Comparison of ENCODE assay signal across 17 cellular contexts in genomic region chr7:30552330-30552729, GRCh38. TPM values are rescaled to one million over a fixed set of nuclear protein-coding genes. Genes with fewer than 3 reads are reported as not detected.
DNase-seq lines count a peak whose midpoint lies in the region; ATAC-seq, FAIRE-seq and TF ChIP-seq lines count a peak whose summit lies in the region.
"Had no signal": no experiment of that assay in that cellular context is flagged by ENCODE, and none has a peak within 500 bp of the region (broad histone marks: within the 10 kb centered on the region; RNA-seq: fewer than 3 reads in every experiment).

No MANE protein-coding gene starts in this region.

- peaks cover 10% of the 10 kb centered on the region; the same call in 1 of the 2 replicates for H3K36me3 ChIP-seq in RWPE2 (ENCODE audit: low read depth)
- H3K36me3 ChIP-seq in HepG2 (replicated peaks in 1 of 2; ENCODE audit: control insufficient read depth in 1 of 2, insufficient read depth in 2 of 2, low read length in 2 of 2) = no peaks in the 10 kb centered on the region
- H3K36me3 ChIP-seq: BE2C had no signal

- TF ChIP-seq CTCF in RWPE2 (IDR thresholded peaks at IDR 0.05; ENCODE audit: poor library complexity, severe bottlenecking) = no peak
- no peak for TF ChIP-seq CTCF in HepG2 (CRISPR knock-in tag; IDR thresholded peaks at IDR 0.05)
- TF ChIP-seq CTCF in CD4-positive, alpha-beta T cell (IDR thresholded peaks at IDR 0.05) = no peak

- no peak for TF ChIP-seq RAD21 in HepG2 (CRISPR knock-in tag; IDR thresholded peaks at IDR 0.05)

- H3K9me3 ChIP-seq in RWPE2 (ENCODE audit: severe bottlenecking) (peaks cover 2% of the 10 kb centered on the region), HepG2 (ENCODE audit: low read length) (no peaks in the 10 kb centered on the region)
- no peaks in the 10 kb centered on the region for H3K9me3 ChIP-seq in CD4-positive, alpha-beta T cell (ENCODE audit: control insufficient read depth, low read length)
- H3K9me3 ChIP-seq: BE2C, Caco-2 had no signal

- BruUV-seq in HepG2 (replicated peaks; lab: Mats Ljungman, UMichigan) = no TSS peak

- TF ChIP-seq EP300 in HepG2 (IDR thresholded peaks at IDR 0.05; ENCODE audit: low read depth in 2 of 2, low read length in 2 of 2) (no peak), HepG2 (CRISPR knock-in tag; IDR thresholded peaks at IDR 0.05; ENCODE audit: borderline replicate concordance) (no peak)

- in situ Hi-C loops in HepG2 (cut with HindIII; ENCODE audit: extremely low pct_ligation_motif_present, low pct_unique_long_range_greater_than_20kb) = no loop called here

- no peaks in the 10 kb centered on the region for H4K20me1 ChIP-seq in HepG2 (ENCODE audit: insufficient read depth, low read length)

- H3K27me3 ChIP-seq in RWPE2 (ENCODE audit: insufficient read depth, poor library complexity, severe bottlenecking) = no peaks in the 10 kb centered on the region
- H3K27me3 ChIP-seq in HepG2 (ENCODE audit: control insufficient read depth in 1 of 2, insufficient read depth in 2 of 2, low read length in 2 of 2) = no peaks in the 10 kb centered on the region
- no peaks in the 10 kb centered on the region for H3K27me3 ChIP-seq in CD4-positive, alpha-beta T cell (ENCODE audit: control insufficient read depth, insufficient read depth, low read length)
- H3K27me3 ChIP-seq: BE2C had no signal

- CTCF ChIA-PET in HepG2 (lab: Yijun Ruan, JAX; ENCODE audit: low intra/inter-chr PET ratio, low total read pairs) = interaction anchor here (1.8 kb wide), 1 partner anchor 12 kb away, joined by 4 read pairs; no protein-coding TSS in a partner anchor
- CTCF ChIA-PET in CD4-positive, alpha-beta T cell (lab: Charles Lee) = interaction anchor here (1.0 kb wide), 1 partner anchor 12 kb away, joined by 3 read pairs; no protein-coding TSS in a partner anchor

- H3K4me3 Mint-ChIP-seq in dendritic cell treated with granulocyte-macrophage colony-stimulating factor and Interleukin-4, amounts not matched to agents 40 ng/mL and 50 ng/mL, for 4 days = no peak overlapping the region
- H3K4me3 Mint-ChIP-seq in CD4-positive, alpha-beta T cell = no peak overlapping the region
- H3K4me3 Mint-ChIP-seq: CD4-positive, CD25-positive, alpha-beta regulatory T cell; H9 had no signal

- no peak overlapping the region for H2AFZ ChIP-seq in HepG2 (ENCODE audit: low read length)

- H3K27me3 Mint-ChIP-seq in dendritic cell treated with granulocyte-macrophage colony-stimulating factor and Interleukin-4, amounts not matched to agents 40 ng/mL and 50 ng/mL, for 4 days = no peaks in the 10 kb centered on the region
- H3K27me3 Mint-ChIP-seq in CD4-positive, alpha-beta T cell = no peaks in the 10 kb centered on the region
- H3K27me3 Mint-ChIP-seq: CD4-positive, CD25-positive, alpha-beta regulatory T cell had no signal

- no peak for TF ChIP-seq POLR2A in HepG2 (IDR thresholded peaks at IDR 0.05; ENCODE audit: insufficient read depth in 1 of 2, low read depth in 2 of 2, low read length in 2 of 2)

- H3K27ac ChIP-seq in RWPE2 (ENCODE audit: poor library complexity, severe bottlenecking) (peak overlapping the region; percentile 86), HepG2 (ENCODE audit: extremely low read length, insufficient read depth, low read length) (no peak overlapping the region)
- no peak overlapping the region for H3K27ac ChIP-seq in CD4-positive, alpha-beta T cell (ENCODE audit: low read depth, low read length)

- H3K4me1 ChIP-seq in RWPE2 (ENCODE audit: insufficient read depth, poor library complexity, severe bottlenecking) = peaks cover 32% of the 10 kb centered on the region
- peaks cover 20% of the 10 kb centered on the region for H3K4me1 ChIP-seq in HepG2 (ENCODE audit: insufficient read depth, low read length)
- H3K4me1 ChIP-seq: Caco-2 had no signal

- WGBS in HepG2 (ENCODE audit: low lambda C conversion rate) = 39% methylated on average over 1 of the region's 1 CpG

- FAIRE-seq in HepG2 (lab: Jason Lieb, UNC) = no peak
- FAIRE-seq: A204.1, H1 had no signal

- POLR2A ChIA-PET in HepG2 (lab: Yijun Ruan, JAX) = no interaction called here
- POLR2A ChIA-PET in CD4-positive, alpha-beta T cell (lab: Charles Lee) = no interaction called here

- H3K4me2 ChIP-seq in HepG2 (ENCODE audit: low read depth, low read length) = no peak overlapping the region

- DNase-seq in RWPE2 (ENCODE audit: low spot score) = no peak
- DNase-seq in HepG2 (ENCODE audit: low spot score) = peak; percentile 38
- DNase-seq in NCI-H187 (lab: John Stamatoyannopoulos, UW) = no peak
- no peak for DNase-seq in central memory CD4-positive, alpha-beta T cell
- no peak for DNase-seq in CD4-positive, alpha-beta T cell
- DNase-seq in NCI-H2196 treated with DMSO at 0.1 percent for 48 hours (lab: John Stamatoyannopoulos, UW; ENCODE audit: unreplicated experiment) = no peak
- DNase-seq: ACHN; BE2C; Caco-2; CD4-positive, CD25-positive, alpha-beta regulatory T cell; DMS153; DMS79; GDM1; H9 had no signal

- intact Hi-C loops in dendritic cell treated with granulocyte-macrophage colony-stimulating factor and Interleukin-4, amounts not matched to agents 40 ng/mL and 50 ng/mL, for 4 days (cut with micrococcal nuclease) = no loop called here
- intact Hi-C loops in HepG2 (cut with micrococcal nuclease; ENCODE audit: unreplicated experiment) = no loop called here
- intact Hi-C loops in CD4-positive, alpha-beta T cell (cut with DNase I, micrococcal nuclease) = no loop called here

- no peak overlapping the region for H3K4me3 ChIP-seq in RWPE2 (ENCODE audit: severe bottlenecking)
- H3K4me3 ChIP-seq in HepG2 (replicated peaks in 1 of 3; ENCODE audit: insufficient read depth in 1 of 3, low read depth in 2 of 3, low read length in 3 of 3) = no peak overlapping the region

- H3K9ac ChIP-seq in HepG2 (ENCODE audit: insufficient read depth, low read depth, low read length) = no peak overlapping the region

- no peaks in the 10 kb centered on the region for H3K79me2 ChIP-seq in HepG2 (ENCODE audit: insufficient read depth, low read length)

- ATAC-seq in RWPE2 (ENCODE audit: low read depth) (no peak), HepG2 (no peak)
- no peak for ATAC-seq in CD4-positive, alpha-beta T cell (ENCODE audit: poor library complexity)

- peak overlapping the region; percentile 91 for H3K27ac Mint-ChIP-seq in dendritic cell treated with granulocyte-macrophage colony-stimulating factor and Interleukin-4, amounts not matched to agents 40 ng/mL and 50 ng/mL, for 4 days
- no peak overlapping the region for H3K27ac Mint-ChIP-seq in CD4-positive, alpha-beta T cell
- H3K27ac Mint-ChIP-seq: CD4-positive, CD25-positive, alpha-beta regulatory T cell; H9 had no signal

- H3K9me3 Mint-ChIP-seq in dendritic cell treated with granulocyte-macrophage colony-stimulating factor and Interleukin-4, amounts not matched to agents 40 ng/mL and 50 ng/mL, for 4 days = no peaks in the 10 kb centered on the region
- H3K9me3 Mint-ChIP-seq in CD4-positive, alpha-beta T cell = no peaks in the 10 kb centered on the region
- H3K9me3 Mint-ChIP-seq: CD4-positive, CD25-positive, alpha-beta regulatory T cell had no signal

- H3K4me1 Mint-ChIP-seq in dendritic cell treated with granulocyte-macrophage colony-stimulating factor and Interleukin-4, amounts not matched to agents 40 ng/mL and 50 ng/mL, for 4 days (ENCODE audit: low read depth) = peaks cover 39% of the 10 kb centered on the region
- H3K4me1 Mint-ChIP-seq in CD4-positive, alpha-beta T cell (ENCODE audit: low read depth) = peaks cover 5% of the 10 kb centered on the region

- H3K36me3 Mint-ChIP-seq in dendritic cell treated with granulocyte-macrophage colony-stimulating factor and Interleukin-4, amounts not matched to agents 40 ng/mL and 50 ng/mL, for 4 days (ENCODE audit: low read depth) = peaks cover 30% of the 10 kb centered on the region
- peaks cover 29% of the 10 kb centered on the region for H3K36me3 Mint-ChIP-seq in CD4-positive, alpha-beta T cell (ENCODE audit: low read depth)

RNA-seq across cellular contexts. Expression of gene GARS1, which starts 42.3 kb away (rescaled TPM):
- total RNA-seq in HepG2 (2016; rRNA removed; fragmentation: Illumina TruSeq; extraction: Trizol) = 140 and 180 TPM in 2 replicates
- total RNA-seq in HepG2 (2016; cell fraction: cytosol; rRNA removed; fragmentation: Illumina TruSeq; extraction: Trizol; ENCODE audit: low read depth) = 54.9 and 58.3 TPM in 2 replicates
- 130 and 180 TPM in 2 replicates for total RNA-seq in HepG2 (2016; cell fraction: insoluble cytoplasmic fraction; rRNA removed; fragmentation: Illumina TruSeq; extraction: Trizol)
- total RNA-seq in HepG2 (2016; cell fraction: membrane; rRNA removed; fragmentation: Illumina TruSeq; extraction: Trizol) = 96.5 and 104 TPM in 2 replicates
- 98.4 and 111 TPM in 2 replicates for total RNA-seq in HepG2 (2016; cell fraction: nucleus; rRNA removed; fragmentation: Illumina TruSeq; extraction: Trizol)
- 406 and 460 TPM in 2 replicates for polyA plus RNA-seq in HepG2 (2011; rRNA removed)
- polyA plus RNA-seq in HepG2 (2011; cell fraction: cytosol; rRNA removed) = 317 and 416 TPM in 2 replicates
- polyA plus RNA-seq in HepG2 (2011; cell fraction: nucleus; rRNA removed) = 244 and 272 TPM in 2 replicates
- polyA plus RNA-seq in HepG2 (2012) = 137 and 249 TPM in 2 replicates
- 43.9 and 53.1 TPM in 2 replicates for polyA plus RNA-seq in HepG2 (2016; cell fraction: cytosol; fragmentation: Illumina TruSeq; extraction: Trizol; ENCODE audit: low read depth)
- polyA plus RNA-seq in HepG2 (2016; cell fraction: insoluble cytoplasmic fraction; fragmentation: Illumina TruSeq; extraction: Trizol; ENCODE audit: low read depth) = 204 and 207 TPM in 2 replicates
- polyA plus RNA-seq in HepG2 (2016; cell fraction: membrane; fragmentation: Illumina TruSeq; extraction: Trizol; ENCODE audit: low read depth) = 86.2 and 94.6 TPM in 2 replicates
- 141 and 166 TPM in 2 replicates for polyA plus RNA-seq in HepG2 (2016; cell fraction: nucleus; fragmentation: Illumina TruSeq; extraction: Trizol; ENCODE audit: insufficient read depth, low read depth)
- 365 and 608 TPM in 2 replicates for polyA minus RNA-seq in HepG2 (2011; rRNA and poly(A)+ RNA removed; ENCODE audit: low replicate concordance)
- 230 and 276 TPM in 2 replicates for polyA minus RNA-seq in HepG2 (2011; cell fraction: cytosol; rRNA and poly(A)+ RNA removed)
- polyA minus RNA-seq in HepG2 (2011; cell fraction: nucleus; rRNA and poly(A)+ RNA removed) = 219 and 236 TPM in 2 replicates
- total RNA-seq in CD4-positive, alpha-beta T cell = 100 to 1,000 TPM; 127 to 132 TPM

RNA-seq across cellular contexts. Expression of gene GGCT, which starts 47.7 kb away (rescaled TPM):
- 78.3 and 100 TPM in 2 replicates for total RNA-seq in HepG2 (2016; rRNA removed; fragmentation: Illumina TruSeq; extraction: Trizol)
- 39.7 and 45.3 TPM in 2 replicates for total RNA-seq in HepG2 (2016; cell fraction: cytosol; rRNA removed; fragmentation: Illumina TruSeq; extraction: Trizol; ENCODE audit: low read depth)
- total RNA-seq in HepG2 (2016; cell fraction: insoluble cytoplasmic fraction; rRNA removed; fragmentation: Illumina TruSeq; extraction: Trizol) = 82.1 and 105 TPM in 2 replicates
- 67.8 and 73.9 TPM in 2 replicates for total RNA-seq in HepG2 (2016; cell fraction: membrane; rRNA removed; fragmentation: Illumina TruSeq; extraction: Trizol)
- total RNA-seq in HepG2 (2016; cell fraction: nucleus; rRNA removed; fragmentation: Illumina TruSeq; extraction: Trizol) = 32.3 and 39.6 TPM in 2 replicates
- polyA plus RNA-seq in HepG2 (2011; rRNA removed) = 14.0 and 19.5 TPM in 2 replicates
- polyA plus RNA-seq in HepG2 (2011; cell fraction: cytosol; rRNA removed) = 11.4 and 15.5 TPM in 2 replicates
- polyA plus RNA-seq in HepG2 (2011; cell fraction: nucleus; rRNA removed) = 4.5 and 4.6 TPM in 2 replicates
- 24.6 and 36.2 TPM in 2 replicates for polyA plus RNA-seq in HepG2 (2012)
- 46.7 and 63.3 TPM in 2 replicates for polyA plus RNA-seq in HepG2 (2016; cell fraction: cytosol; fragmentation: Illumina TruSeq; extraction: Trizol; ENCODE audit: low read depth)
- polyA plus RNA-seq in HepG2 (2016; cell fraction: insoluble cytoplasmic fraction; fragmentation: Illumina TruSeq; extraction: Trizol; ENCODE audit: low read depth) = 121 TPM in 2 replicates
- 69.8 and 73.0 TPM in 2 replicates for polyA plus RNA-seq in HepG2 (2016; cell fraction: membrane; fragmentation: Illumina TruSeq; extraction: Trizol; ENCODE audit: low read depth)
- polyA plus RNA-seq in HepG2 (2016; cell fraction: nucleus; fragmentation: Illumina TruSeq; extraction: Trizol; ENCODE audit: insufficient read depth, low read depth) = 58.4 and 59.1 TPM in 2 replicates
- polyA minus RNA-seq in HepG2 (2011; rRNA and poly(A)+ RNA removed; ENCODE audit: low replicate concordance) = 8.0 and 33.3 TPM in 2 replicates
- 5.6 and 6.7 TPM in 2 replicates for polyA minus RNA-seq in HepG2 (2011; cell fraction: cytosol; rRNA and poly(A)+ RNA removed)
- 5.8 and 6.7 TPM in 2 replicates for polyA minus RNA-seq in HepG2 (2011; cell fraction: nucleus; rRNA and poly(A)+ RNA removed)
- total RNA-seq in CD4-positive, alpha-beta T cell = 1 to 10 TPM; 6.3 to 6.6 TPM

Comparison
In these comparisons a context has a peak if more than half of its experiments do, and no peak if none do; other contexts are left out.
1. RNA of gene GGCT, which starts 47.7 kb away (total RNA-seq): 32.3 to 105 TPM in HepG2; 6.3 to 6.6 TPM in CD4-positive, alpha-beta T cell; every median in the first group is over 4 times any median in the second.